In the genomic region with DNA sequence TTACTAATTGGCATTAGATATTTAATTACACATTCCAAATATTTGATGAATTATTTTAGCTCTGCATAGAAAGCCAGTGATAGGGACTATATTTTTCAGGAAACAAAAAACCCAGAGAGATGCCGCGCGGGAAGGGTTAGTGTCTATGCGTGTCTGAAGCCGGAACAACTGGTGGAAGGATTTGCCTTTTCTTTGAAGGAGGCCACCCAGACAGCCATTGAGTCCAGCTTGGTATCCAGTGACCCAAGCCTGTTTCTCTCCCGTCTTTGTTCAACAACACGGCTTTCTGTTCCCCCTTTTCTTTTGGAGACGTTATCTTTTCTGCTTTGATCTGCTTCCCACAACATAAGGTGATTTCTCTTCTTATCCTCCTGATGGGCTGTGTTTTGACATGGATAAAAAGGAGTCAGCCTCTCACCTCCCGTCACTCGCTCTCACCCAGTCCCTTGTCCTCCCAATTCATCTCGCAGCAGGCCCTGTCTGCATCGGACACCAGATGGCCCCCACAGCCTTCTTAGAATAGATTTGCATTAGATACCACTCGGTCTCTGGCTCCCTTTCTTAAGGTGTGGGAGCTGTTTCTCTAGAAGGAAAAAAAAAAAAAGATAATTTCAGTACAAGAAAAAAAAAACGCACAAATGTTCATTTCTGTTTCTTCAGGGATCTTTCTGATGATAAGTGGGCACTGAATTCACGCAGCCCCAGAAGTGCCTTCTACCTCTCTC, we compare ENCODE assay signal across 24 cellular contexts.
DNase-seq lines count a peak whose midpoint lies in the region; ATAC-seq, FAIRE-seq and TF ChIP-seq lines count a peak whose summit lies in the region.
"Had no signal": no experiment of that assay in that cellular context is flagged by ENCODE, and none has a peak within 500 bp of the region (broad histone marks: within the 10 kb centered on the region; RNA-seq: fewer than 3 reads in every experiment).

No MANE protein-coding gene starts in this region.

- H3K27ac Mint-ChIP-seq in glutamatergic neuron (ENCODE audit: unreplicated experiment) = peak overlapping the region; percentile 21
- no peak overlapping the region for H3K27ac Mint-ChIP-seq in neural crest cell (ENCODE audit: unreplicated experiment)
- H3K27ac Mint-ChIP-seq in natural killer cell = no peak overlapping the region
- H3K27ac Mint-ChIP-seq: activated CD8-positive, alpha-beta memory T cell treated with anti-CD3 and anti-CD28 coated beads, Interleukin-2, amount 10 ng/mL, durations not matched to agents 7 days and 5 days; activated naive CD8-positive, alpha-beta T cell; progenitor cell of endocrine pancreas; stimulated activated naive B cell treated with anti-CD40 and anti-IgM and Interleukin-4, amounts not matched to agents 10 μg/mL and 1 μg/mL and 100 μg/mL, for 72 hours had no signal

- peak overlapping the region; percentile 33; the same call in 1 of the 2 replicates for H3K27ac ChIP-seq in WERI-Rb-1
- H3K27ac ChIP-seq: colonic mucosa, HL-60, tibial nerve had no signal

- no peak for DNase-seq in D721Med (ENCODE audit: insufficient read length, low spot score)
- DNase-seq in WERI-Rb-1 = peak; percentile 78
- peak; percentile 58 for DNase-seq in glutamatergic neuron
- peak; percentile 7 for DNase-seq in neural crest cell (ENCODE audit: low read depth, low spot score)
- no peak for DNase-seq in natural killer cell
- no peak for DNase-seq in stimulated activated naive CD4-positive, alpha-beta T cell (lab: John Stamatoyannopoulos, UW)
- DNase-seq in activated CD4-positive, CD25-positive, alpha-beta regulatory T cell (lab: John Stamatoyannopoulos, UW) = no peak
- DNase-seq in SW 1271 (lab: John Stamatoyannopoulos, UW) = no peak
- DNase-seq: activated CD4-positive, alpha-beta T cell treated with anti-CD3 and anti-CD28 coated beads for 48 hours; activated CD8-positive, alpha-beta memory T cell treated with anti-CD3 and anti-CD28 coated beads, Interleukin-2, amount 10 ng/mL, durations not matched to agents 7 days and 5 days; colonic mucosa; naive B cell; NCI-H2107; NCI-H510A; stimulated activated CD4-positive, alpha-beta T cell treated with anti-CD3 and anti-CD28 coated beads, Interleukin-1b, Interleukin-23, amount 100 ng/mL, for 48 hours; stimulated activated naive B cell treated with anti-CD40 and anti-IgM and Interleukin-4, amounts not matched to agents 10 μg/mL and 1 μg/mL and 100 μg/mL, for 72 hours had no signal

- no peak for FAIRE-seq in D721Med (lab: Jason Lieb, UNC)
- FAIRE-seq: astrocyte, endothelial cell of umbilical vein, islet of Langerhans had no signal

- no peaks in the 10 kb centered on the region for H3K36me3 ChIP-seq in WERI-Rb-1
- H3K36me3 ChIP-seq: colonic mucosa, tibial nerve had no signal

- intact Hi-C loops in natural killer cell (cut with micrococcal nuclease) = no loop called here

- no peak for ATAC-seq in natural killer cell
- ATAC-seq: activated CD8-positive, alpha-beta memory T cell treated with anti-CD3 and anti-CD28 coated beads, Interleukin-2, amount 10 ng/mL, durations not matched to agents 7 days and 5 days; stimulated activated naive B cell treated with anti-CD40 and anti-IgM and Interleukin-4, amounts not matched to agents 10 μg/mL and 1 μg/mL and 100 μg/mL, for 72 hours had no signal

- TF ChIP-seq CTCF in D721Med (IDR thresholded peaks at IDR 0.05; ENCODE audit: insufficient read depth, missing control alignments) = peak; percentile 44
- peak; percentile 58 for TF ChIP-seq CTCF in WERI-Rb-1 (IDR thresholded peaks at IDR 0.05; ENCODE audit: low read depth, low read length)
- no peak for TF ChIP-seq CTCF in glutamatergic neuron (IDR thresholded peaks at IDR 0.05; ENCODE audit: partially characterized antibody, unreplicated experiment)
- TF ChIP-seq CTCF in neural crest cell (conservative IDR thresholded peaks at IDR 0.05) = no peak
- no peak for TF ChIP-seq CTCF in natural killer cell (IDR thresholded peaks at IDR 0.05)

- H3K9me3 ChIP-seq in WERI-Rb-1 (ENCODE audit: severe bottlenecking) = no peaks in the 10 kb centered on the region
- H3K9me3 ChIP-seq: colonic mucosa, tibial nerve had no signal

- H3K27me3 ChIP-seq in WERI-Rb-1 (ENCODE audit: insufficient read depth, low read depth, severe bottlenecking) = no peaks in the 10 kb centered on the region
- H3K27me3 ChIP-seq: colonic mucosa, tibial nerve had no signal

- no peak overlapping the region for H3K4me3 ChIP-seq in WERI-Rb-1 (ENCODE audit: low read depth, low read length)
- H3K4me3 ChIP-seq: colonic mucosa, lung, tibial nerve had no signal

- H3K36me3 Mint-ChIP-seq in glutamatergic neuron (ENCODE audit: unreplicated experiment) (no peaks in the 10 kb centered on the region), neural crest cell (ENCODE audit: low read depth) (no peaks in the 10 kb centered on the region), natural killer cell (no peaks in the 10 kb centered on the region)
- H3K36me3 Mint-ChIP-seq: activated CD8-positive, alpha-beta memory T cell treated with anti-CD3 and anti-CD28 coated beads, Interleukin-2, amount 10 ng/mL, durations not matched to agents 7 days and 5 days; activated naive CD8-positive, alpha-beta T cell; naive B cell; stimulated activated naive B cell treated with anti-CD40 and anti-IgM and Interleukin-4, amounts not matched to agents 10 μg/mL and 1 μg/mL and 100 μg/mL, for 72 hours had no signal

- no peak overlapping the region for H3K4me3 Mint-ChIP-seq in glutamatergic neuron (ENCODE audit: unreplicated experiment)
- no peak overlapping the region for H3K4me3 Mint-ChIP-seq in neural crest cell
- H3K4me3 Mint-ChIP-seq in natural killer cell = no peak overlapping the region
- H3K4me3 Mint-ChIP-seq: activated CD8-positive, alpha-beta memory T cell treated with anti-CD3 and anti-CD28 coated beads, Interleukin-2, amount 10 ng/mL, durations not matched to agents 7 days and 5 days; activated naive CD8-positive, alpha-beta T cell; stimulated activated naive B cell treated with anti-CD40 and anti-IgM and Interleukin-4, amounts not matched to agents 10 μg/mL and 1 μg/mL and 100 μg/mL, for 72 hours had no signal

- H3K9me3 Mint-ChIP-seq in glutamatergic neuron (ENCODE audit: unreplicated experiment) = peaks cover 7% of the 10 kb centered on the region
- no peaks in the 10 kb centered on the region for H3K9me3 Mint-ChIP-seq in neural crest cell
- H3K9me3 Mint-ChIP-seq in natural killer cell = no peaks in the 10 kb centered on the region
- H3K9me3 Mint-ChIP-seq: stimulated activated naive B cell treated with anti-CD40 and anti-IgM and Interleukin-4, amounts not matched to agents 10 μg/mL and 1 μg/mL and 100 μg/mL, for 72 hours had no signal

- peaks cover 7% of the 10 kb centered on the region for H3K27me3 Mint-ChIP-seq in glutamatergic neuron (ENCODE audit: unreplicated experiment)
- peaks cover 2% of the 10 kb centered on the region for H3K27me3 Mint-ChIP-seq in neural crest cell (ENCODE audit: low read depth)
- peaks cover 7% of the 10 kb centered on the region in 2 donors for H3K27me3 Mint-ChIP-seq in natural killer cell (ENCODE audit: low read depth in 2 of 2)
- H3K27me3 Mint-ChIP-seq: activated CD8-positive, alpha-beta memory T cell treated with anti-CD3 and anti-CD28 coated beads, Interleukin-2, amount 10 ng/mL, durations not matched to agents 7 days and 5 days; activated naive CD8-positive, alpha-beta T cell; stimulated activated naive B cell treated with anti-CD40 and anti-IgM and Interleukin-4, amounts not matched to agents 10 μg/mL and 1 μg/mL and 100 μg/mL, for 72 hours had no signal

- H3K4me1 Mint-ChIP-seq in glutamatergic neuron (ENCODE audit: low read depth, unreplicated experiment) = peaks cover 32% of the 10 kb centered on the region
- H3K4me1 Mint-ChIP-seq in neural crest cell = peaks cover 11% of the 10 kb centered on the region
- peaks cover 0 to 16% of the 10 kb centered on the region in 2 donors for H3K4me1 Mint-ChIP-seq in natural killer cell
- H3K4me1 Mint-ChIP-seq: naive B cell; stimulated activated naive B cell treated with anti-CD40 and anti-IgM and Interleukin-4, amounts not matched to agents 10 μg/mL and 1 μg/mL and 100 μg/mL, for 72 hours had no signal

Comparison
In these comparisons a context has a peak if more than half of its experiments do, and no peak if none do; other contexts are left out.
1. DNase-seq: peak in WERI-Rb-1 (single experiment), glutamatergic neuron (single experiment) and neural crest cell (single experiment); none in D721Med (single experiment), natural killer cell (single experiment), stimulated activated naive CD4-positive, alpha-beta T cell (0 of 6), activated CD4-positive, CD25-positive, alpha-beta regulatory T cell (0 of 4) and SW 1271 (0 of 2).
2. CTCF ChIP-seq: peak in D721Med (single experiment) and WERI-Rb-1 (single experiment); none in glutamatergic neuron (single experiment), neural crest cell (single experiment) and natural killer cell (single experiment).